ENCODE assay signal across 10 cellular contexts in genomic region chr2:126644630-126645191, GRCh38. TPM values are rescaled to one million over a fixed set of nuclear protein-coding genes. Genes with fewer than 3 reads are reported as not detected.
A peak's percentile ranks its signal among the peaks of the same experiment; 100 is the strongest.
DNase-seq lines count a peak whose midpoint lies in the region; ATAC-seq and TF ChIP-seq lines count a peak whose summit lies in the region.
"Had no signal": no experiment of that assay in that cellular context is flagged by ENCODE, and none has a peak within 500 bp of the region (broad histone marks: within the 10 kb centered on the region; RNA-seq: fewer than 3 reads in every experiment).

No MANE protein-coding gene starts in this region.

- H3K4me2 ChIP-seq in OCI-LY7 (ENCODE audit: low read length) = peak overlapping the region; percentile 34

- H3K4me3 Mint-ChIP-seq in activated naive CD8-positive, alpha-beta T cell treated with anti-CD3 and anti-CD28 coated beads, Interleukin-2, amount 50 U/mL, for 24 hours = no peak overlapping the region
- no peak overlapping the region for H3K4me3 Mint-ChIP-seq in activated naive CD8-positive, alpha-beta T cell treated with anti-CD3 and anti-CD28 coated beads for 36 hours
- H3K4me3 Mint-ChIP-seq: stimulated activated effector memory CD8-positive, alpha-beta T cell treated with anti-CD3 and anti-CD28 coated beads, Interleukin-12 subunit alpha, Interleukin-12 subunit beta, amount 100 ng/mL, for 72 hours had no signal

- peaks cover 13% of the 10 kb centered on the region for H3K4me1 Mint-ChIP-seq in activated naive CD8-positive, alpha-beta T cell treated with anti-CD3 and anti-CD28 coated beads, Interleukin-2, amount 50 U/mL, for 24 hours
- peaks cover 11% of the 10 kb centered on the region for H3K4me1 Mint-ChIP-seq in activated naive CD8-positive, alpha-beta T cell treated with anti-CD3 and anti-CD28 coated beads for 36 hours
- H3K4me1 Mint-ChIP-seq: stimulated activated effector memory CD8-positive, alpha-beta T cell treated with anti-CD3 and anti-CD28 coated beads, Interleukin-12 subunit alpha, Interleukin-12 subunit beta, amount 100 ng/mL, for 72 hours had no signal

- H4K20me1 ChIP-seq in OCI-LY7 (ENCODE audit: insufficient read depth, low read length) = no peaks in the 10 kb centered on the region

- POLR2A ChIA-PET in OCI-LY7 (lab: Charles Lee) = interaction anchor here (1.1 kb wide), 1 partner anchor 11 kb away, joined by 3 read pairs; no protein-coding TSS in a partner anchor

- no peaks in the 10 kb centered on the region for H3K27me3 Mint-ChIP-seq in activated naive CD8-positive, alpha-beta T cell treated with anti-CD3 and anti-CD28 coated beads, Interleukin-2, amount 50 U/mL, for 24 hours
- H3K27me3 Mint-ChIP-seq in activated naive CD8-positive, alpha-beta T cell treated with anti-CD3 and anti-CD28 coated beads for 36 hours = no peaks in the 10 kb centered on the region

- H3K9me3 Mint-ChIP-seq in activated naive CD8-positive, alpha-beta T cell treated with anti-CD3 and anti-CD28 coated beads, Interleukin-2, amount 50 U/mL, for 24 hours = no peaks in the 10 kb centered on the region
- no peaks in the 10 kb centered on the region for H3K9me3 Mint-ChIP-seq in activated naive CD8-positive, alpha-beta T cell treated with anti-CD3 and anti-CD28 coated beads for 36 hours
- H3K9me3 Mint-ChIP-seq: stimulated activated effector memory CD8-positive, alpha-beta T cell treated with anti-CD3 and anti-CD28 coated beads, Interleukin-12 subunit alpha, Interleukin-12 subunit beta, amount 100 ng/mL, for 72 hours had no signal

- H3K4me3 ChIP-seq in OCI-LY7 (ENCODE audit: low read depth, low read length, poor library complexity, severe bottlenecking) (peak overlapping the region; percentile 17), upper lobe of right lung (no peak overlapping the region)

- peak overlapping the region; percentile 41 for H3K27ac ChIP-seq in OCI-LY7 (ENCODE audit: low read depth, low read length, poor library complexity, severe bottlenecking)
- H3K27ac ChIP-seq in upper lobe of right lung = no peak overlapping the region

- intact Hi-C loops in OCI-LY7 (cut with micrococcal nuclease; ENCODE audit: unreplicated experiment) = no loop called here
- intact Hi-C loops in upper lobe of right lung (cut with DNase I) = no loop called here

- ATAC-seq in activated naive CD8-positive, alpha-beta T cell treated with anti-CD3 and anti-CD28 coated beads, Interleukin-2, amount 50 U/mL, for 24 hours = peak; percentile 69
- ATAC-seq in HG02973 (IDR thresholded peaks at IDR 0.05; ENCODE audit: unreplicated experiment) (peak; percentile 84), upper lobe of right lung (peak; percentile 82)
- ATAC-seq: stimulated activated effector memory CD8-positive, alpha-beta T cell treated with anti-CD3 and anti-CD28 coated beads, Interleukin-12 subunit alpha, Interleukin-12 subunit beta, amount 100 ng/mL, for 72 hours had no signal

- CTCF ChIA-PET in OCI-LY7 (lab: Charles Lee; ENCODE audit: unreplicated experiment) = no interaction called here

- no peaks in the 10 kb centered on the region for H3K9me2 ChIP-seq in OCI-LY7 (ENCODE audit: insufficient read depth, low read length)

- H3K27me3 ChIP-seq in upper lobe of right lung = no peaks in the 10 kb centered on the region

- no peak for TF ChIP-seq CTCF in OCI-LY7 (conservative IDR thresholded peaks at IDR 0.05; ENCODE audit: low read length)
- TF ChIP-seq CTCF in upper lobe of right lung (IDR thresholded peaks at IDR 0.05) = no peak

- DNase-seq in activated naive CD8-positive, alpha-beta T cell treated with anti-CD3 and anti-CD28 coated beads, Interleukin-2, amount 50 U/mL, for 24 hours = no peak
- DNase-seq in activated naive CD8-positive, alpha-beta T cell treated with anti-CD3 and anti-CD28 coated beads for 36 hours = no peak
- DNase-seq in OCI-LY7 (ENCODE audit: low spot score) (peak; percentile 78), upper lobe of right lung (no peak), T-helper 1 cell (no peak), GM19238 (ENCODE audit: insufficient read length, low spot score) (no peak)
- no peak for DNase-seq in activated T-cell treated with anti-CD3 and anti-CD28 coated beads, Interleukin-2, amount 50 U/mL, for 48 hours
- DNase-seq: NCI-H446 had no signal

- BruUV-seq in OCI-LY7 (replicated peaks; lab: Mats Ljungman, UMichigan) = no TSS peak

- peak overlapping the region; percentile 94 for H2AFZ ChIP-seq in OCI-LY7 (ENCODE audit: low read length)

- H3K36me3 ChIP-seq in OCI-LY7 (ENCODE audit: insufficient read depth, low read length) (no peaks in the 10 kb centered on the region), upper lobe of right lung (no peaks in the 10 kb centered on the region)

- no peaks in the 10 kb centered on the region for H3K79me2 ChIP-seq in OCI-LY7 (ENCODE audit: insufficient read depth, low read depth, low read length)

- peaks cover 15% of the 10 kb centered on the region for H3K4me1 ChIP-seq in OCI-LY7 (ENCODE audit: insufficient read depth, low read length, poor library complexity, severe bottlenecking)
- H3K4me1 ChIP-seq in upper lobe of right lung = no peaks in the 10 kb centered on the region

- H3K36me3 Mint-ChIP-seq in activated naive CD8-positive, alpha-beta T cell treated with anti-CD3 and anti-CD28 coated beads, Interleukin-2, amount 50 U/mL, for 24 hours (ENCODE audit: low read depth) = no peaks in the 10 kb centered on the region
- no peaks in the 10 kb centered on the region for H3K36me3 Mint-ChIP-seq in activated naive CD8-positive, alpha-beta T cell treated with anti-CD3 and anti-CD28 coated beads for 36 hours
- H3K36me3 Mint-ChIP-seq: stimulated activated effector memory CD8-positive, alpha-beta T cell treated with anti-CD3 and anti-CD28 coated beads, Interleukin-12 subunit alpha, Interleukin-12 subunit beta, amount 100 ng/mL, for 72 hours had no signal

- peak overlapping the region; percentile 13 for H3K27ac Mint-ChIP-seq in activated naive CD8-positive, alpha-beta T cell treated with anti-CD3 and anti-CD28 coated beads, Interleukin-2, amount 50 U/mL, for 24 hours
- H3K27ac Mint-ChIP-seq in activated naive CD8-positive, alpha-beta T cell treated with anti-CD3 and anti-CD28 coated beads for 36 hours = no peak overlapping the region

- H3K9me3 ChIP-seq in OCI-LY7 (ENCODE audit: low read length) (no peaks in the 10 kb centered on the region), upper lobe of right lung (no peaks in the 10 kb centered on the region)

RNA-seq across cellular contexts. Expression of gene GYPC, which starts 11.2 kb away (rescaled TPM):
- total RNA-seq in activated naive CD8-positive, alpha-beta T cell treated with anti-CD3 and anti-CD28 coated beads for 36 hours = 100 to 1,000 TPM; 171 to 179 TPM
- 117 and 154 TPM in 2 replicates for total RNA-seq in OCI-LY7 (2014; rRNA removed; shearing (Covaris generic))
- 96.4 and 107 TPM in 2 replicates for total RNA-seq in OCI-LY7 (2022)
- total RNA-seq in upper lobe of right lung = 76.7 TPM
